ENCODE assay signal across 17 cellular contexts in genomic region chr18:50111398-50111797, GRCh38.
DNase-seq lines count a peak whose midpoint lies in the region; ATAC-seq and TF ChIP-seq lines count a peak whose summit lies in the region.
"Had no signal": no experiment of that assay in that cellular context is flagged by ENCODE, and none has a peak within 500 bp of the region (broad histone marks: within the 10 kb centered on the region; RNA-seq: fewer than 3 reads in every experiment).

No MANE protein-coding gene starts in this region.

- H3K27ac ChIP-seq in VCaP = no peak overlapping the region
- H3K27ac ChIP-seq: cardiac muscle cell, esophagus squamous epithelium, tibial artery had no signal

- ATAC-seq in HG03342 (IDR thresholded peaks at IDR 0.05; ENCODE audit: unreplicated experiment) = no peak
- ATAC-seq in HG02588 (IDR thresholded peaks at IDR 0.05; ENCODE audit: unreplicated experiment) = no peak
- no peak for ATAC-seq in SK-N-SH treated with all-trans-retinoic acid at 6 μM for 48 hours
- ATAC-seq: activated naive CD8-positive, alpha-beta T cell treated with anti-CD3 and anti-CD28 coated beads, Interleukin-2, amount 50 U/mL, for 24 hours; Right ventricle myocardium inferior; stimulated activated naive B cell treated with anti-CD40 and anti-IgM and Interleukin-4, amounts not matched to agents 10 μg/mL and 1 μg/mL and 100 μg/mL, for 72 hours had no signal

- no peak overlapping the region for H3K4me3 ChIP-seq in GM12864 (ENCODE audit: low read depth, low read length)
- H3K4me3 ChIP-seq: cardiac muscle cell, esophagus squamous epithelium, tibial artery had no signal

- TF ChIP-seq CTCF in GM12864 (IDR thresholded peaks at IDR 0.05; ENCODE audit: low read depth, low read length, missing control alignments) = peak; percentile 8
- TF ChIP-seq CTCF in VCaP (conservative IDR thresholded peaks at IDR 0.05) = peak; percentile 64

- no peak for DNase-seq in GM12864 (ENCODE audit: low read depth)
- peak; percentile 22 for DNase-seq in HT-29 (ENCODE audit: low spot score)
- peak; percentile 7 for DNase-seq in left kidney (ENCODE audit: low read depth, low spot score)
- DNase-seq: activated naive CD8-positive, alpha-beta T cell treated with anti-CD3 and anti-CD28 coated beads, Interleukin-2, amount 50 U/mL, for 24 hours; esophagus squamous epithelium; GDM1; head of caudate nucleus; HFFc6; NCI-H2171 treated with DMSO at 0.1 percent for 48 hours; stimulated activated naive B cell treated with anti-CD40 and anti-IgM and Interleukin-4, amounts not matched to agents 10 μg/mL and 1 μg/mL and 100 μg/mL, for 72 hours; tibial artery had no signal

TF ChIP-seq in SK-N-SH treated with all-trans-retinoic acid at 6 μM for 48 hours, 23 proteins besides CTCF, POLR2A, EP300 and RAD21:
- TF ChIP-seq ISL1 (CRISPR knock-in tag; IDR thresholded peaks at IDR 0.05) = no peak
- no peak for TF ChIP-seq ZNF70 (CRISPR knock-in tag; IDR thresholded peaks at IDR 0.05)
- no peak for TF ChIP-seq TSHZ2 (CRISPR knock-in tag; IDR thresholded peaks at IDR 0.05)
- no peak for TF ChIP-seq ZFP30 (CRISPR knock-in tag; IDR thresholded peaks at IDR 0.05)
